In genomic region chr11:116535120-116535519, GRCh38 we compare ENCODE assay signal across 20 cellular contexts.
DNase-seq lines count a peak whose midpoint lies in the region; ATAC-seq and TF ChIP-seq lines count a peak whose summit lies in the region.
"Had no signal": no experiment of that assay in that cellular context is flagged by ENCODE, and none has a peak within 500 bp of the region (broad histone marks: within the 10 kb centered on the region; RNA-seq: fewer than 3 reads in every experiment).

No MANE protein-coding gene starts in this region.

- no peaks in the 10 kb centered on the region for H3K9me2 ChIP-seq in HCT116 (ENCODE audit: insufficient read depth)

- DNase-seq in HCT116 (ENCODE audit: low read depth, low spot score) (no peak), mesenteric fat pad (ENCODE audit: low spot score) (peak; percentile 28), sciatic nerve (ENCODE audit: low spot score) (peak; percentile 22), aorta (peak; percentile 17 to 32), right cardiac atrium (no peak), adrenal gland (no peak), cardiac septum (ENCODE audit: low spot score) (no peak)
- DNase-seq: CD4-positive, CD25-positive, alpha-beta regulatory T cell; CD8-positive, alpha-beta T cell; DMS 273 treated with DMSO at 0.1 percent for 48 hours; DMS79; EL; GDM1; H9; HFFc6 had no signal

- H3K9ac ChIP-seq in HCT116 (ENCODE audit: low read length): no peak overlapping the region
- H3K9ac ChIP-seq: BLaER1 had no signal

- BruUV-seq in HCT116 (replicated peaks; lab: Mats Ljungman, UMichigan): no TSS peak

- H3K79me2 ChIP-seq in HCT116 (ENCODE audit: insufficient read depth, low read length): no peaks in the 10 kb centered on the region

- peaks cover 100% of the 10 kb centered on the region for H3K27me3 ChIP-seq in HCT116 (ENCODE audit: insufficient read depth, low read length)
- no peaks in the 10 kb centered on the region for H3K27me3 ChIP-seq in aorta (ENCODE audit: control insufficient read depth in 1 of 2, insufficient read depth in 2 of 2, low read length in 1 of 2)
- H3K27me3 ChIP-seq in right cardiac atrium (ENCODE audit: control insufficient read depth, insufficient read depth): no peaks in the 10 kb centered on the region
- peaks cover 18% of the 10 kb centered on the region for H3K27me3 ChIP-seq in adrenal gland
- H3K27me3 ChIP-seq: BLaER1 had no signal

- TF ChIP-seq CTCF in HCT116 (IDR thresholded peaks at IDR 0.05 in 2 of 3, conservative IDR thresholded peaks at IDR 0.05 in 1 of 3; ENCODE audit: borderline replicate concordance in 1 of 3, insufficient read depth in 1 of 3, low read depth in 2 of 3, low read length in 2 of 3) (no peak), adrenal gland (IDR thresholded peaks at IDR 0.05) (no peak)

- intact Hi-C loops in HCT116 (cut with micrococcal nuclease): no loop called here
- intact Hi-C loops in sciatic nerve (cut with DNase I): no loop called here
- intact Hi-C loops in aorta (cut with DNase I): no loop called here
- intact Hi-C loops in right cardiac atrium (cut with DNase I): no loop called here
- intact Hi-C loops in adrenal gland (cut with DNase I): no loop called here
- intact Hi-C loops in cardiac septum (cut with DNase I): no loop called here

- H3K4me2 ChIP-seq in HCT116 (ENCODE audit: low read length): no peak overlapping the region
- H3K4me2 ChIP-seq: BLaER1, GM23338 had no signal

- no peak overlapping the region for H3K4me3 ChIP-seq in HCT116 (replicated peaks in 1 of 2; ENCODE audit: low read depth in 1 of 2, low read length in 2 of 2)
- H3K4me3 ChIP-seq in aorta (ENCODE audit: low read length in 2 of 2): no peak overlapping the region
- H3K4me3 ChIP-seq in right cardiac atrium (ENCODE audit: low read length): no peak overlapping the region
- no peak overlapping the region for H3K4me3 ChIP-seq in adrenal gland
- H3K4me3 ChIP-seq: BLaER1, GM12878, GM23338 had no signal

- no peaks in the 10 kb centered on the region for H3K36me3 ChIP-seq in HCT116 (ENCODE audit: control insufficient read depth in 1 of 2, insufficient read depth in 2 of 2, low read length in 2 of 2)
- no peaks in the 10 kb centered on the region for H3K36me3 ChIP-seq in aorta (ENCODE audit: control insufficient read depth in 1 of 2, insufficient read depth in 2 of 2, low read length in 1 of 2)
- no peaks in the 10 kb centered on the region for H3K36me3 ChIP-seq in adrenal gland (replicated peaks in 1 of 2)
- H3K36me3 ChIP-seq: BLaER1 had no signal

- no peak for TF ChIP-seq RAD21 in HCT116 (IDR thresholded peaks at IDR 0.05; ENCODE audit: low read depth)

- TF ChIP-seq POLR2A in HCT116 (IDR thresholded peaks at IDR 0.05; ENCODE audit: borderline replicate concordance, extremely low read depth, insufficient read depth, insufficient read length): no peak
- TF ChIP-seq POLR2A in adrenal gland (IDR thresholded peaks at IDR 0.05): no peak

- WGBS in aorta, 2 donors: 89% methylated on average over 9 of the region's 9 CpGs
- 86% methylated on average over 9 of the region's 9 CpGs for WGBS in right cardiac atrium
- WGBS in adrenal gland, 4 donors: 82 to 89% (median 87%) methylated on average over 9 of the region's 9 CpGs

- H3K27ac ChIP-seq in HCT116 (ENCODE audit: low read depth, low read length) (no peak overlapping the region), aorta (ENCODE audit: low read depth in 1 of 2, low read length in 2 of 2) (no peak overlapping the region), right cardiac atrium (ENCODE audit: low read length) (no peak overlapping the region), adrenal gland (no peak overlapping the region)
- H3K27ac ChIP-seq: 22Rv1, BLaER1, C4-2B had no signal

- H2AFZ ChIP-seq in HCT116 (ENCODE audit: low read depth, low read length, poor library complexity, severe bottlenecking): no peak overlapping the region
- H2AFZ ChIP-seq: GM23338 had no signal

- RAD21 ChIA-PET in HCT116 (lab: Charles Lee; ENCODE audit: low non-redundant PET in 1 of 2, low total read pairs in 2 of 2, uncharacterized antibody in 2 of 2, unreplicated experiment in 2 of 2): no interaction called here

- H3K9me3 ChIP-seq in HCT116 (ENCODE audit: control insufficient read depth in 1 of 2, insufficient read depth in 1 of 2, low read depth in 1 of 2, low read length in 2 of 2): 0 out of 4 replicates have a peak, but pooled peaks cover 0 to 4% of the 10 kb centered on the region in 2 experiments
- H3K9me3 ChIP-seq in aorta (ENCODE audit: control insufficient read depth, low read length): peaks cover 5% of the 10 kb centered on the region
- H3K9me3 ChIP-seq in right cardiac atrium (ENCODE audit: control insufficient read depth, low read length): peaks cover 2% of the 10 kb centered on the region
- H3K9me3 ChIP-seq in adrenal gland (replicated peaks in 1 of 3): no peaks in the 10 kb centered on the region

- POLR2A ChIA-PET in HCT116 (lab: Charles Lee): no interaction called here

- no peaks in the 10 kb centered on the region for H4K20me1 ChIP-seq in HCT116 (ENCODE audit: insufficient read depth)
- H4K20me1 ChIP-seq: BLaER1 had no signal

- H3K4me1 ChIP-seq in HCT116 (ENCODE audit: control insufficient read depth in 1 of 2, insufficient read depth in 2 of 2, low read length in 2 of 2) (no peaks in the 10 kb centered on the region), aorta (ENCODE audit: control insufficient read depth in 1 of 2, insufficient read depth in 2 of 2, low read length in 2 of 2) (no peaks in the 10 kb centered on the region), right cardiac atrium (ENCODE audit: control insufficient read depth, insufficient read depth, low read length) (no peaks in the 10 kb centered on the region), adrenal gland (replicated peaks in 1 of 2) (no peaks in the 10 kb centered on the region)
- H3K4me1 ChIP-seq: BLaER1 had no signal

- CTCF ChIA-PET in HCT116 (lab: Charles Lee): no interaction called here

- no peak for ATAC-seq in HCT116
- ATAC-seq in sciatic nerve: no peak
- ATAC-seq in aorta (ENCODE audit: low FRiP score): no peak
- ATAC-seq in right cardiac atrium: no peak
- ATAC-seq: CD8-positive, alpha-beta T cell; GM12878; GM23338 had no signal

TF ChIP-seq in HCT116, 20 proteins besides CTCF, POLR2A, EP300 and RAD21:
- TF ChIP-seq REST (IDR thresholded peaks at IDR 0.05; ENCODE audit: low read depth) (no peak), CBX3 (IDR thresholded peaks at IDR 0.05; ENCODE audit: low read depth) (no peak), MAX (IDR thresholded peaks at IDR 0.05) (no peak), JUND (IDR thresholded peaks at IDR 0.05) (no peak), ATF3 (IDR thresholded peaks at IDR 0.05) (no peak), ZFX (IDR thresholded peaks at IDR 0.05) (no peak), EZH2phosphoT487 (IDR thresholded peaks at IDR 0.05; ENCODE audit: borderline replicate concordance) (peak; percentile 76; the same call in 1 of the 2 replicates)

Comparison
In these comparisons a context has a peak if more than half of its experiments do, and no peak if none do; other contexts are left out.
1. DNase-seq: peak in mesenteric fat pad (single experiment), sciatic nerve (single experiment) and aorta (2 of 2); none in HCT116 (single experiment), right cardiac atrium (0 of 3), adrenal gland (0 of 7) and cardiac septum (single experiment).